ENCODE assay signal across 8 cellular contexts in genomic region chr10:79487296-79488194, GRCh38. TPM values are rescaled to one million over a fixed set of nuclear protein-coding genes. Genes with fewer than 3 reads are reported as not detected.
DNase-seq lines count a peak whose midpoint lies in the region; ATAC-seq and TF ChIP-seq lines count a peak whose summit lies in the region.

No MANE protein-coding gene starts in this region.

- peak; percentile 39 to 44 for ATAC-seq in activated CD4-positive, CD25-positive, alpha-beta regulatory T cell treated with anti-CD3 and anti-CD28 coated beads, Interleukin-2, amount 50 U/mL, for 24 hours
- ATAC-seq in GM21447 (IDR thresholded peaks at IDR 0.05; ENCODE audit: unreplicated experiment) (peak; percentile 67), upper lobe of right lung (peak; percentile 80)

- intact Hi-C loops in upper lobe of right lung (cut with DNase I), result no loop called here

- H3K36me3 ChIP-seq in mesodermal cell (ENCODE audit: control insufficient read depth, insufficient read depth, low read length) (no peaks in the 10 kb centered on the region), upper lobe of right lung (no peaks in the 10 kb centered on the region)

- WGBS in mesodermal cell (ENCODE audit: insufficient coverage in 2 of 2), 2 experiments, result 32 to 43% methylated on average over 7 to 8 of the region's 10 CpGs

- no peak overlapping the region for H3K4me3 ChIP-seq in mesodermal cell (ENCODE audit: extremely low read depth, insufficient read depth, low read length, poor library complexity, severe bottlenecking)
- no peak overlapping the region for H3K4me3 ChIP-seq in upper lobe of right lung

- no peaks in the 10 kb centered on the region for H3K27me3 ChIP-seq in upper lobe of right lung

- no peak for DNase-seq in activated CD4-positive, CD25-positive, alpha-beta regulatory T cell treated with anti-CD3 and anti-CD28 coated beads, Interleukin-2, amount 50 U/mL, for 72 hours
- peak; percentile 23 for DNase-seq in HS-27A (ENCODE audit: low read depth)
- peak; percentile 61 for DNase-seq in SKM-1 (lab: John Stamatoyannopoulos, UW; ENCODE audit: unreplicated experiment)
- peak; percentile 43 to 62 for DNase-seq in dermis microvascular lymphatic vessel endothelial cell (ENCODE audit: low read depth in 2 of 2)
- DNase-seq in upper lobe of right lung, result peak; percentile 71

- TF ChIP-seq CTCF in upper lobe of right lung (IDR thresholded peaks at IDR 0.05), result peak; percentile 68

- H3K9me3 ChIP-seq in mesodermal cell (ENCODE audit: control insufficient read depth, low read length), result no peaks in the 10 kb centered on the region
- H3K9me3 ChIP-seq in upper lobe of right lung, result no peaks in the 10 kb centered on the region

- H3K27ac ChIP-seq in mesodermal cell (ENCODE audit: low read depth, low read length, severe bottlenecking) (peak overlapping the region; percentile 89), upper lobe of right lung (peak overlapping the region; percentile 66)

- H3K4me1 ChIP-seq in mesodermal cell (ENCODE audit: control insufficient read depth, insufficient read depth, low read length, poor library complexity, severe bottlenecking), result peaks cover 47% of the 10 kb centered on the region
- H3K4me1 ChIP-seq in upper lobe of right lung, result peaks cover 17% of the 10 kb centered on the region

RNA-seq across cellular contexts. Expression of gene EIF5AL1, which starts 24.8 kb away (rescaled TPM):
- total RNA-seq in dermis microvascular lymphatic vessel endothelial cell, result 0.25 and 0.39 TPM in 2 replicates
- 3.6 TPM for polyA plus RNA-seq in mesodermal cell (2013, experiment 1 of 2)
- 3.4 TPM for polyA plus RNA-seq in mesodermal cell (2013, experiment 2 of 2)
- 0.14 TPM for total RNA-seq in upper lobe of right lung

RNA-seq across cellular contexts. Expression of gene ZCCHC24, which starts 42.1 kb away (rescaled TPM):
- 2.7 and 4.7 TPM in 2 replicates for total RNA-seq in dermis microvascular lymphatic vessel endothelial cell
- polyA plus RNA-seq in mesodermal cell (2013, experiment 1 of 2), result 43.7 TPM
- polyA plus RNA-seq in mesodermal cell (2013, experiment 2 of 2), result 41.4 TPM
- 32.4 TPM for total RNA-seq in upper lobe of right lung
